ENCODE assay signal across 27 cellular contexts in the genomic region with DNA sequence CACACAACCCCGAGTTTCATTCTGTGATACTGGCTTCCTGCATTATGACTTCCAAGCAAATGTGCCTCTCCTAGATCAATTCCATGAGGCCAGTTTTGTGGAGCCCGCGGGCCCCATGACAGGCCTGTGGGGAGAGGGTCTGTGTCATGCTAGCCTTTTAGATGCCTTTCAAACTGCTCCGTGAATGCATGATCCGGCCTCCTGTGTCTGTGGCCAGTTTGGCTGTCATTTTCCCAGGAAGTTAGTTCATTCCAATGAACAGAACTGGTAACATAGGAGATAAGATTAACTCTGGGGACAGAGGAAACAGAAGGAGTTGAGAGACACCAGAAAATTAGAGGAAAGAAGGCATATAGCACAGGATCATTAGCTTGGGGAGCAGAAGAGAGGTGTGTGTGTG. TPM values are rescaled to one million over a fixed set of nuclear protein-coding genes. Genes with fewer than 3 reads are reported as not detected.
A peak's percentile ranks its signal among the peaks of the same experiment; 100 is the strongest.
DNase-seq lines count a peak whose midpoint lies in the region; ATAC-seq, FAIRE-seq and TF ChIP-seq lines count a peak whose summit lies in the region.
"Had no signal": no experiment of that assay in that cellular context is flagged by ENCODE, and none has a peak within 500 bp of the region (broad histone marks: within the 10 kb centered on the region; RNA-seq: fewer than 3 reads in every experiment).

No MANE protein-coding gene starts in this region.

- TF ChIP-seq CTCF in right atrium auricular region (IDR thresholded peaks at IDR 0.05) (no peak), fibroblast of pulmonary artery (IDR thresholded peaks at IDR 0.05; ENCODE audit: low read length, missing control alignments) (no peak), HepG2 (CRISPR knock-in tag; IDR thresholded peaks at IDR 0.05) (no peak)

- no peaks in the 10 kb centered on the region for H3K9me3 ChIP-seq in right atrium auricular region
- H3K9me3 ChIP-seq in neuronal stem cell (replicated peaks in 1 of 2; ENCODE audit: control insufficient read depth in 2 of 2, insufficient read depth in 1 of 2, low read depth in 1 of 2, low read length in 2 of 2): no peaks in the 10 kb centered on the region
- no peaks in the 10 kb centered on the region for H3K9me3 ChIP-seq in HepG2 (ENCODE audit: low read length)
- H3K9me3 ChIP-seq: A549, BLaER1 had no signal

- H2AFZ ChIP-seq in neuronal stem cell (ENCODE audit: low read length) (peak overlapping the region; percentile 89), HepG2 (ENCODE audit: low read length) (no peak overlapping the region)
- H2AFZ ChIP-seq: GM23248 had no signal

- TF ChIP-seq RAD21 in HepG2 (CRISPR knock-in tag; IDR thresholded peaks at IDR 0.05): no peak

- no peak for TF ChIP-seq POLR2A in HepG2 (IDR thresholded peaks at IDR 0.05; ENCODE audit: insufficient read depth in 1 of 2, low read depth in 2 of 2, low read length in 2 of 2)

- no peak overlapping the region for H2BK15ac ChIP-seq in neuronal stem cell (ENCODE audit: low read length)

- BruUV-seq in HepG2 (replicated peaks; lab: Mats Ljungman, UMichigan): no TSS peak

- no peak overlapping the region for H3K4me2 ChIP-seq in neuronal stem cell (ENCODE audit: insufficient read depth, low read length, poor library complexity, severe bottlenecking)
- H3K4me2 ChIP-seq in HepG2 (ENCODE audit: low read depth, low read length): no peak overlapping the region
- H3K4me2 ChIP-seq: A549, BLaER1 had no signal

- H3K27me3 ChIP-seq in right atrium auricular region (no peaks in the 10 kb centered on the region), neuronal stem cell (ENCODE audit: control insufficient read depth in 3 of 3, insufficient read depth in 3 of 3, low read depth in 1 of 3, low read length in 3 of 3) (no peaks in the 10 kb centered on the region), HepG2 (ENCODE audit: control insufficient read depth in 1 of 2, insufficient read depth in 2 of 2, low read length in 2 of 2) (peaks cover 1 to 15% of the 10 kb centered on the region in 2 experiments; a peak in 4 of 5 replicates)
- H3K27me3 ChIP-seq: BLaER1 had no signal

- FAIRE-seq in HepG2 (lab: Jason Lieb, UNC): no peak
- FAIRE-seq: A549, GM12878, GM19239 had no signal

- DNase-seq in left cardiac atrium (no peak), right atrium auricular region (ENCODE audit: low spot score) (no peak), fibroblast of pulmonary artery (ENCODE audit: low read depth) (peak; percentile 27), neuronal stem cell (ENCODE audit: low spot score) (no peak), dedifferentiated amniotic fluid mesenchymal stem cell (ENCODE audit: extremely low spot score) (no peak), HUDEP-2 (lab: John Stamatoyannopoulos, UW; ENCODE audit: unreplicated experiment in 76 of 76) (no peak), HepG2 (ENCODE audit: low spot score) (no peak)
- DNase-seq: CD4-positive, alpha-beta memory T cell; DMS153; GDM1; GM23248; HCEC 1CT; MM.1S; NCI-H1092; NCI-H1436 treated with DMSO at 0.1 percent for 48 hours; NCI-H2029 treated with DMSO at 0.1 percent for 48 hours; NCI-H2171; NCI-H446 treated with DMSO at 0.1 percent for 48 hours had no signal

- in situ Hi-C loops in HepG2 (cut with HindIII; ENCODE audit: extremely low pct_ligation_motif_present, low pct_unique_long_range_greater_than_20kb): no loop called here

- H2BK120ac ChIP-seq in neuronal stem cell (ENCODE audit: low read depth, low read length): no peak overlapping the region

- no CpG with 5 or more reads among the region's 5 CpGs for WGBS in neuronal stem cell (ENCODE audit: extremely low coverage in 2 of 2, insufficient read length in 2 of 2, insufficient replicate concordance in 1 of 2), 2 donors
- 39% methylated on average over 3 of the region's 5 CpGs for WGBS in HepG2 (ENCODE audit: low lambda C conversion rate)

- H3K27ac ChIP-seq in right atrium auricular region (no peak overlapping the region), neuronal stem cell (replicated peaks; ENCODE audit: low read length) (no peak overlapping the region), HepG2 (ENCODE audit: extremely low read length, insufficient read depth, low read length) (no peak overlapping the region)
- H3K27ac ChIP-seq: A549, BLaER1, GM23248, HL-60 had no signal

- no peak overlapping the region for H2AK5ac ChIP-seq in neuronal stem cell (ENCODE audit: low read depth, low read length)

- no peak overlapping the region for H3K4ac ChIP-seq in neuronal stem cell (ENCODE audit: low read length)

- POLR2A ChIA-PET in HepG2 (lab: Yijun Ruan, JAX): no interaction called here

- H2BK12ac ChIP-seq in neuronal stem cell (ENCODE audit: low read length): no peak overlapping the region

- no peaks in the 10 kb centered on the region for H3K79me2 ChIP-seq in HepG2 (ENCODE audit: insufficient read depth, low read length)

- H3K18ac ChIP-seq in neuronal stem cell (ENCODE audit: low read length): no peak overlapping the region

- H4K20me1 ChIP-seq in HepG2 (ENCODE audit: insufficient read depth, low read length): no peaks in the 10 kb centered on the region
- H4K20me1 ChIP-seq: BLaER1 had no signal

- intact Hi-C loops in left cardiac atrium (cut with DNase I): no loop called here
- intact Hi-C loops in HepG2 (cut with micrococcal nuclease; ENCODE audit: unreplicated experiment): no loop called here

- no peaks in the 10 kb centered on the region for H3K79me1 ChIP-seq in neuronal stem cell (ENCODE audit: low read depth, low read length)

- H3K36me3 ChIP-seq in right atrium auricular region (no peaks in the 10 kb centered on the region), neuronal stem cell (replicated peaks in 1 of 2; ENCODE audit: control insufficient read depth in 2 of 2, insufficient read depth in 2 of 2, low read length in 2 of 2) (no peaks in the 10 kb centered on the region), HepG2 (replicated peaks in 1 of 2; ENCODE audit: control insufficient read depth in 1 of 2, insufficient read depth in 2 of 2, low read length in 2 of 2) (no peaks in the 10 kb centered on the region)
- H3K36me3 ChIP-seq: BLaER1 had no signal

- no peak overlapping the region for H3K23ac ChIP-seq in neuronal stem cell (ENCODE audit: low read depth, low read length, poor library complexity)

- TF ChIP-seq EP300 in HepG2 (IDR thresholded peaks at IDR 0.05; ENCODE audit: low read depth in 2 of 2, low read length in 2 of 2): no peak
- TF ChIP-seq EP300 in HepG2 (CRISPR knock-in tag; IDR thresholded peaks at IDR 0.05; ENCODE audit: borderline replicate concordance): no peak

- H3K9ac ChIP-seq in neuronal stem cell (ENCODE audit: low read depth, low read length, poor library complexity) (no peak overlapping the region), HepG2 (ENCODE audit: insufficient read depth, low read depth, low read length) (no peak overlapping the region)
- H3K9ac ChIP-seq: BLaER1, GM23248 had no signal

- H4K91ac ChIP-seq in neuronal stem cell (ENCODE audit: low read depth, low read length, poor library complexity): no peak overlapping the region

- no peak overlapping the region for H2BK5ac ChIP-seq in neuronal stem cell (ENCODE audit: low read length)

- no peak overlapping the region for H4K8ac ChIP-seq in neuronal stem cell (ENCODE audit: low read depth, low read length)

- no peak overlapping the region for H3K14ac ChIP-seq in neuronal stem cell (ENCODE audit: low read length)

- H3K4me3 ChIP-seq in right atrium auricular region (no peak overlapping the region), fibroblast of pulmonary artery (replicated peaks; ENCODE audit: low read depth, low read length) (no peak overlapping the region), neuronal stem cell (ENCODE audit: low read length in 2 of 2) (peak overlapping the region in 1 of 2 donors; percentile 24), HepG2 (replicated peaks in 1 of 3; ENCODE audit: insufficient read depth in 1 of 3, low read depth in 2 of 3, low read length in 3 of 3) (no peak overlapping the region)
- H3K4me3 ChIP-seq: A549, BLaER1, GM12878, GM23248 had no signal

- CTCF ChIA-PET in HepG2 (lab: Yijun Ruan, JAX; ENCODE audit: low intra/inter-chr PET ratio, low total read pairs): no interaction called here

- H3K4me1 ChIP-seq in right atrium auricular region: peaks cover 0 to 32% of the 10 kb centered on the region in 2 donors
- H3K4me1 ChIP-seq in neuronal stem cell (ENCODE audit: control insufficient read depth in 2 of 2, insufficient read depth in 1 of 2, low read depth in 1 of 2, low read length in 2 of 2): peaks cover 3 to 23% of the 10 kb centered on the region in 2 donors
- peaks cover 17% of the 10 kb centered on the region for H3K4me1 ChIP-seq in HepG2 (ENCODE audit: insufficient read depth, low read length)

- ATAC-seq in left cardiac atrium: peak; percentile 9 to 70
- no peak for ATAC-seq in HepG2
- ATAC-seq: A549, GM12878, Panc1 had no signal

RNA-seq across cellular contexts. Expression of a gene that starts 3.2 kb away (rescaled TPM):
- total RNA-seq in left cardiac atrium (not detected), right atrium auricular region (not detected), HepG2 (2016; rRNA removed; fragmentation: Illumina TruSeq; extraction: Trizol) (not detected in 2 replicates)
- polyA plus RNA-seq in neuronal stem cell (2013, experiment 1 of 2): 0.04 TPM
- polyA plus RNA-seq in neuronal stem cell (2013, experiment 2 of 2): 0.03 TPM
- total RNA-seq in HepG2 (2016; cell fraction: cytosol; rRNA removed; fragmentation: Illumina TruSeq; extraction: Trizol; ENCODE audit: low read depth): 0.18 TPM in 1 of 2 replicates, not detected in the other
- total RNA-seq in HepG2 (2016; cell fraction: insoluble cytoplasmic fraction; rRNA removed; fragmentation: Illumina TruSeq; extraction: Trizol): not detected in 2 replicates
- not detected in 2 replicates for total RNA-seq in HepG2 (2016; cell fraction: membrane; rRNA removed; fragmentation: Illumina TruSeq; extraction: Trizol)
- total RNA-seq in HepG2 (2016; cell fraction: nucleus; rRNA removed; fragmentation: Illumina TruSeq; extraction: Trizol): not detected in 2 replicates
- polyA plus RNA-seq in HepG2 (2011; rRNA removed): 0.03 TPM in 2 replicates
- polyA plus RNA-seq in HepG2 (2011; cell fraction: cytosol; rRNA removed): not detected in 2 replicates
- polyA plus RNA-seq in HepG2 (2011; cell fraction: nucleus; rRNA removed): 0.09 TPM in 1 of 2 replicates, not detected in the other
- not detected in 2 replicates for polyA plus RNA-seq in HepG2 (2012)
- polyA plus RNA-seq in HepG2 (2016; cell fraction: cytosol; fragmentation: Illumina TruSeq; extraction: Trizol; ENCODE audit: low read depth): not detected in 2 replicates
- polyA plus RNA-seq in HepG2 (2016; cell fraction: insoluble cytoplasmic fraction; fragmentation: Illumina TruSeq; extraction: Trizol; ENCODE audit: low read depth): not detected in 2 replicates
- not detected in 2 replicates for polyA plus RNA-seq in HepG2 (2016; cell fraction: membrane; fragmentation: Illumina TruSeq; extraction: Trizol; ENCODE audit: low read depth)
- not detected in 2 replicates for polyA plus RNA-seq in HepG2 (2016; cell fraction: nucleus; fragmentation: Illumina TruSeq; extraction: Trizol; ENCODE audit: insufficient read depth, low read depth)
- polyA minus RNA-seq in HepG2 (2011; rRNA and poly(A)+ RNA removed; ENCODE audit: low replicate concordance): 2.9 TPM in 1 of 2 replicates, not detected in the other
- polyA minus RNA-seq in HepG2 (2011; cell fraction: cytosol; rRNA and poly(A)+ RNA removed): not detected in 2 replicates
- 0.12 TPM in 1 of 2 replicates, not detected in the other for polyA minus RNA-seq in HepG2 (2011; cell fraction: nucleus; rRNA and poly(A)+ RNA removed)
- total RNA-seq: GM12878, GM23248, HT1080, LHCN-M2 had no signal
- polyA plus RNA-seq: A549, GM12878, GM23248 had no signal

RNA-seq across cellular contexts. Expression of a gene that starts 23.8 kb away (rescaled TPM):
- total RNA-seq in left cardiac atrium (10 to 100 TPM; 18.9 to 22.6 TPM), right atrium auricular region (10 to 100 TPM; 10.7 to 11.1 TPM), HepG2 (2016; rRNA removed; fragmentation: Illumina TruSeq; extraction: Trizol) (14.3 and 25.7 TPM in 2 replicates)
- polyA plus RNA-seq in neuronal stem cell (2013, experiment 1 of 2): 47.2 TPM
- polyA plus RNA-seq in neuronal stem cell (2013, experiment 2 of 2): 47.9 TPM
- 5.1 and 6.2 TPM in 2 replicates for total RNA-seq in HepG2 (2016; cell fraction: cytosol; rRNA removed; fragmentation: Illumina TruSeq; extraction: Trizol; ENCODE audit: low read depth)
- total RNA-seq in HepG2 (2016; cell fraction: insoluble cytoplasmic fraction; rRNA removed; fragmentation: Illumina TruSeq; extraction: Trizol): 13.6 and 27.9 TPM in 2 replicates
- total RNA-seq in HepG2 (2016; cell fraction: membrane; rRNA removed; fragmentation: Illumina TruSeq; extraction: Trizol): 5.9 and 7.5 TPM in 2 replicates
- 56.6 and 59.5 TPM in 2 replicates for total RNA-seq in HepG2 (2016; cell fraction: nucleus; rRNA removed; fragmentation: Illumina TruSeq; extraction: Trizol)
- 25.9 and 29.7 TPM in 2 replicates for polyA plus RNA-seq in HepG2 (2011; rRNA removed)
- 7.7 and 8.6 TPM in 2 replicates for polyA plus RNA-seq in HepG2 (2011; cell fraction: cytosol; rRNA removed)
- polyA plus RNA-seq in HepG2 (2011; cell fraction: nucleus; rRNA removed): 47.2 and 58.1 TPM in 2 replicates
- 26.1 and 32.8 TPM in 2 replicates for polyA plus RNA-seq in HepG2 (2012)
- polyA plus RNA-seq in HepG2 (2016; cell fraction: cytosol; fragmentation: Illumina TruSeq; extraction: Trizol; ENCODE audit: low read depth): 1.5 and 1.9 TPM in 2 replicates
- polyA plus RNA-seq in HepG2 (2016; cell fraction: insoluble cytoplasmic fraction; fragmentation: Illumina TruSeq; extraction: Trizol; ENCODE audit: low read depth): 25.6 and 25.9 TPM in 2 replicates
- 4.0 and 4.5 TPM in 2 replicates for polyA plus RNA-seq in HepG2 (2016; cell fraction: membrane; fragmentation: Illumina TruSeq; extraction: Trizol; ENCODE audit: low read depth)
- polyA plus RNA-seq in HepG2 (2016; cell fraction: nucleus; fragmentation: Illumina TruSeq; extraction: Trizol; ENCODE audit: insufficient read depth, low read depth): 122 and 128 TPM in 2 replicates
- 24.7 and 36.9 TPM in 2 replicates for polyA minus RNA-seq in HepG2 (2011; rRNA and poly(A)+ RNA removed; ENCODE audit: low replicate concordance)
- 6.1 and 8.7 TPM in 2 replicates for polyA minus RNA-seq in HepG2 (2011; cell fraction: cytosol; rRNA and poly(A)+ RNA removed)
- polyA minus RNA-seq in HepG2 (2011; cell fraction: nucleus; rRNA and poly(A)+ RNA removed): 106 and 110 TPM in 2 replicates

RNA-seq across cellular contexts. Expression of a gene that starts 30.5 kb away (rescaled TPM):
- total RNA-seq in left cardiac atrium (10 to 100 TPM; 27.7 to 30.4 TPM), right atrium auricular region (10 to 100 TPM; 26.4 to 27.7 TPM), HepG2 (2016; rRNA removed; fragmentation: Illumina TruSeq; extraction: Trizol) (20.8 and 31.6 TPM in 2 replicates)
- polyA plus RNA-seq in neuronal stem cell (2013, experiment 1 of 2): 24.5 TPM
- 25.2 TPM for polyA plus RNA-seq in neuronal stem cell (2013, experiment 2 of 2)
- total RNA-seq in HepG2 (2016; cell fraction: cytosol; rRNA removed; fragmentation: Illumina TruSeq; extraction: Trizol; ENCODE audit: low read depth): 2.4 and 2.8 TPM in 2 replicates
- 24.7 and 30.2 TPM in 2 replicates for total RNA-seq in HepG2 (2016; cell fraction: insoluble cytoplasmic fraction; rRNA removed; fragmentation: Illumina TruSeq; extraction: Trizol)
- total RNA-seq in HepG2 (2016; cell fraction: membrane; rRNA removed; fragmentation: Illumina TruSeq; extraction: Trizol): 4.7 and 7.3 TPM in 2 replicates
- 25.5 and 31.7 TPM in 2 replicates for total RNA-seq in HepG2 (2016; cell fraction: nucleus; rRNA removed; fragmentation: Illumina TruSeq; extraction: Trizol)
- polyA plus RNA-seq in HepG2 (2011; rRNA removed): 11.2 and 13.0 TPM in 2 replicates
- polyA plus RNA-seq in HepG2 (2011; cell fraction: cytosol; rRNA removed): 3.6 and 7.5 TPM in 2 replicates
- polyA plus RNA-seq in HepG2 (2011; cell fraction: nucleus; rRNA removed): 5.4 and 9.0 TPM in 2 replicates
- 18.2 and 24.4 TPM in 2 replicates for polyA plus RNA-seq in HepG2 (2012)
- 0.51 and 0.74 TPM in 2 replicates for polyA plus RNA-seq in HepG2 (2016; cell fraction: cytosol; fragmentation: Illumina TruSeq; extraction: Trizol; ENCODE audit: low read depth)
- 26.4 and 31.6 TPM in 2 replicates for polyA plus RNA-seq in HepG2 (2016; cell fraction: insoluble cytoplasmic fraction; fragmentation: Illumina TruSeq; extraction: Trizol; ENCODE audit: low read depth)
- 1.9 and 2.1 TPM in 2 replicates for polyA plus RNA-seq in HepG2 (2016; cell fraction: membrane; fragmentation: Illumina TruSeq; extraction: Trizol; ENCODE audit: low read depth)
- polyA plus RNA-seq in HepG2 (2016; cell fraction: nucleus; fragmentation: Illumina TruSeq; extraction: Trizol; ENCODE audit: insufficient read depth, low read depth): 30.6 and 30.8 TPM in 2 replicates
- 4.5 and 11.2 TPM in 2 replicates for polyA minus RNA-seq in HepG2 (2011; rRNA and poly(A)+ RNA removed; ENCODE audit: low replicate concordance)
- polyA minus RNA-seq in HepG2 (2011; cell fraction: cytosol; rRNA and poly(A)+ RNA removed): 10.1 and 13.0 TPM in 2 replicates
- polyA minus RNA-seq in HepG2 (2011; cell fraction: nucleus; rRNA and poly(A)+ RNA removed): 53.0 and 78.4 TPM in 2 replicates

RNA-seq across cellular contexts. Expression of a gene that starts 55.0 kb away (rescaled TPM):
- total RNA-seq in left cardiac atrium: 1 to 10 TPM; 2.0 to 3.3 TPM
- under 1 TPM; 0.41 to 0.55 TPM for total RNA-seq in right atrium auricular region
- 2.2 TPM for polyA plus RNA-seq in neuronal stem cell (2013, experiment 1 of 2)
- 2.0 TPM for polyA plus RNA-seq in neuronal stem cell (2013, experiment 2 of 2)
- total RNA-seq in HepG2 (2016; rRNA removed; fragmentation: Illumina TruSeq; extraction: Trizol): not detected in 2 replicates
- total RNA-seq in HepG2 (2016; cell fraction: cytosol; rRNA removed; fragmentation: Illumina TruSeq; extraction: Trizol; ENCODE audit: low read depth): not detected in 2 replicates
- total RNA-seq in HepG2 (2016; cell fraction: insoluble cytoplasmic fraction; rRNA removed; fragmentation: Illumina TruSeq; extraction: Trizol): not detected in 2 replicates
- not detected in 2 replicates for total RNA-seq in HepG2 (2016; cell fraction: membrane; rRNA removed; fragmentation: Illumina TruSeq; extraction: Trizol)
- total RNA-seq in HepG2 (2016; cell fraction: nucleus; rRNA removed; fragmentation: Illumina TruSeq; extraction: Trizol): not detected in 2 replicates
- polyA plus RNA-seq in HepG2 (2011; rRNA removed): not detected in 2 replicates
- not detected in 2 replicates for polyA plus RNA-seq in HepG2 (2011; cell fraction: cytosol; rRNA removed)
- polyA plus RNA-seq in HepG2 (2011; cell fraction: nucleus; rRNA removed): not detected in 2 replicates
- polyA plus RNA-seq in HepG2 (2012): not detected in 2 replicates
- not detected in 2 replicates for polyA plus RNA-seq in HepG2 (2016; cell fraction: cytosol; fragmentation: Illumina TruSeq; extraction: Trizol; ENCODE audit: low read depth)
- not detected in 2 replicates for polyA plus RNA-seq in HepG2 (2016; cell fraction: insoluble cytoplasmic fraction; fragmentation: Illumina TruSeq; extraction: Trizol; ENCODE audit: low read depth)
- polyA plus RNA-seq in HepG2 (2016; cell fraction: membrane; fragmentation: Illumina TruSeq; extraction: Trizol; ENCODE audit: low read depth): not detected in 2 replicates
- polyA plus RNA-seq in HepG2 (2016; cell fraction: nucleus; fragmentation: Illumina TruSeq; extraction: Trizol; ENCODE audit: insufficient read depth, low read depth): not detected in 2 replicates
- polyA minus RNA-seq in HepG2 (2011; rRNA and poly(A)+ RNA removed; ENCODE audit: low replicate concordance): 13.3 TPM in 1 of 2 replicates, not detected in the other
- polyA minus RNA-seq in HepG2 (2011; cell fraction: cytosol; rRNA and poly(A)+ RNA removed): not detected in 2 replicates
- not detected in 2 replicates for polyA minus RNA-seq in HepG2 (2011; cell fraction: nucleus; rRNA and poly(A)+ RNA removed)
- total RNA-seq: Daoy, HT1080 had no signal
